ENCODE assay signal across 20 cellular contexts in genomic region chr5:179475956-179476355, GRCh38.
"Had no signal": no experiment of that assay in that cellular context is flagged by ENCODE, and none has a peak within 500 bp of the region (broad histone marks: within the 10 kb centered on the region; RNA-seq: fewer than 3 reads in every experiment).

No MANE protein-coding gene starts in this region.

- H3K4me3 ChIP-seq: coronary artery, lower lobe of right lung, ovary, psoas muscle, sigmoid colon, thoracic aorta, tibial nerve, upper lobe of left lung had no signal

- H3K4me1 ChIP-seq: lower lobe of right lung, psoas muscle, sigmoid colon, tibial nerve, upper lobe of left lung had no signal

- DNase-seq: effector memory CD8-positive, alpha-beta T cell; immature natural killer cell; islet precursor cell; kidney glomerular epithelial cell; left colon; left ventricle myocardium superior; lower lobe of right lung; natural killer cell; occipital lobe; ovary; psoas muscle; right cardiac atrium; sigmoid colon; stimulated activated CD4-positive, alpha-beta T cell treated with anti-CD3 and anti-CD28 coated beads, Interleukin-4, amount 100 ng/mL, for 4 hours had no signal

- H3K4me1 Mint-ChIP-seq: immature natural killer cell; natural killer cell; stimulated activated memory B cell treated with anti-CD40 and anti-IgM and Interleukin-4, amounts not matched to agents 10 μg/mL and 1 μg/mL and 100 μg/mL, for 72 hours had no signal

- H3K9me3 ChIP-seq: lower lobe of right lung, ovary, sigmoid colon, thoracic aorta, tibial nerve, upper lobe of left lung had no signal

- H3K4me3 Mint-ChIP-seq: effector memory CD8-positive, alpha-beta T cell; immature natural killer cell; natural killer cell; stimulated activated memory B cell treated with anti-CD40 and anti-IgM and Interleukin-4, amounts not matched to agents 10 μg/mL and 1 μg/mL and 100 μg/mL, for 72 hours; stimulated activated naive CD8-positive, alpha-beta T cell treated with anti-CD3 and anti-CD28 coated beads, Interleukin-15, Interleukin-2, amounts not matched to agents 100 ng/mL and 50 ng/mL, for 24 hours had no signal

- H3K27me3 ChIP-seq: ovary, sigmoid colon, tibial nerve, upper lobe of left lung had no signal

- H3K27ac ChIP-seq: coronary artery, lower lobe of right lung, ovary, psoas muscle, sigmoid colon, thoracic aorta, tibial nerve, upper lobe of left lung had no signal

- H3K27ac Mint-ChIP-seq: effector memory CD8-positive, alpha-beta T cell; immature natural killer cell; natural killer cell; stimulated activated memory B cell treated with anti-CD40 and anti-IgM and Interleukin-4, amounts not matched to agents 10 μg/mL and 1 μg/mL and 100 μg/mL, for 72 hours; stimulated activated naive CD8-positive, alpha-beta T cell treated with anti-CD3 and anti-CD28 coated beads, Interleukin-15, Interleukin-2, amounts not matched to agents 100 ng/mL and 50 ng/mL, for 24 hours had no signal

- H3K36me3 ChIP-seq: lower lobe of right lung, ovary, sigmoid colon, thoracic aorta, tibial nerve, upper lobe of left lung had no signal

- H3K36me3 Mint-ChIP-seq: immature natural killer cell; natural killer cell; stimulated activated memory B cell treated with anti-CD40 and anti-IgM and Interleukin-4, amounts not matched to agents 10 μg/mL and 1 μg/mL and 100 μg/mL, for 72 hours had no signal

- ATAC-seq: effector memory CD8-positive, alpha-beta T cell; left colon; left ventricle myocardium superior; natural killer cell; psoas muscle; right cardiac atrium; stimulated activated memory B cell treated with anti-CD40 and anti-IgM and Interleukin-4, amounts not matched to agents 10 μg/mL and 1 μg/mL and 100 μg/mL, for 72 hours had no signal

- H3K9me3 Mint-ChIP-seq: effector memory CD8-positive, alpha-beta T cell; immature natural killer cell; natural killer cell; stimulated activated naive CD8-positive, alpha-beta T cell treated with anti-CD3 and anti-CD28 coated beads, Interleukin-15, Interleukin-2, amounts not matched to agents 100 ng/mL and 50 ng/mL, for 24 hours had no signal
